Comparison of ENCODE assay signal across 1 cellular context in the genomic region with DNA sequence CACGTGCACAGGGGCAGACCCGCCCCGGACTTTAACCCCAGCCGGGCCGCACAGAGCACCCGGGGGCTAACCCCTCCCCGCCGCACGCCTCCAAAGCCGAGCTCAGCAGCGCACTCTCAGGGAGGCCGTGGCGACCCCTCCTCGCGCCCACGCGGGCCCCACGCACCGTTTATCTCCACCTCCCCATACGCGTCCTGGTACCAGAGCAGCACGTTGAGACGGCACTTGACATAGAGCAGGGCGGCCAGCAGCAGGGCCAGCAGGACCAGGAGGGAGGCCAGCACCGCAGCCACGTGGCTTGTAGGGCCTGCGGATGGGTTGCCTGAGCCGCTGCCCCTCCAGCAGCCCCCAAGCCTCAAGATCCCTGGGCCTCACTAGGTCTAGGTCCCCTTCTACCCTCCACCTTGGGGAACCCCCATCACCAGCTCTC.
TF ChIP-seq lines count a peak whose summit lies in the region.

No MANE protein-coding gene starts in this region.

TF ChIP-seq in H1, 55 proteins besides CTCF, POLR2A, EP300 and RAD21:
- TF ChIP-seq BRCA1 (IDR thresholded peaks at IDR 0.05; ENCODE audit: low read depth, low read length) (no peak), HDAC2 (IDR thresholded peaks at IDR 0.05; ENCODE audit: borderline replicate concordance in 1 of 2, low read depth in 2 of 2, low read length in 2 of 2) (no peak)
- TF ChIP-seq, protein P1, sequence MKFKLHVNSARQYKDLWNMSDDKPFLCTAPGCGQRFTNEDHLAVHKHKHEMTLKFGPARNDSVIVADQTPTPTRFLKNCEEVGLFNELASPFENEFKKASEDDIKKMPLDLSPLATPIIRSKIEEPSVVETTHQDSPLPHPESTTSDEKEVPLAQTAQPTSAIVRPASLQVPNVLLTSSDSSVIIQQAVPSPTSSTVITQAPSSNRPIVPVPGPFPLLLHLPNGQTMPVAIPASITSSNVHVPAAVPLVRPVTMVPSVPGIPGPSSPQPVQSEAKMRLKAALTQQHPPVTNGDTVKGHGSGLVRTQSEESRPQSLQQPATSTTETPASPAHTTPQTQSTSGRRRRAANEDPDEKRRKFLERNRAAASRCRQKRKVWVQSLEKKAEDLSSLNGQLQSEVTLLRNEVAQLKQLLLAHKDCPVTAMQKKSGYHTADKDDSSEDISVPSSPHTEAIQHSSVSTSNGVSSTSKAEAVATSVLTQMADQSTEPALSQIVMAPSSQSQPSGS (IDR thresholded peaks at IDR 0.05; ENCODE audit: low read length): 0 out of 2 replicates have a peak, but pooled peaks have one; percentile 28
- TF ChIP-seq, protein P2, sequence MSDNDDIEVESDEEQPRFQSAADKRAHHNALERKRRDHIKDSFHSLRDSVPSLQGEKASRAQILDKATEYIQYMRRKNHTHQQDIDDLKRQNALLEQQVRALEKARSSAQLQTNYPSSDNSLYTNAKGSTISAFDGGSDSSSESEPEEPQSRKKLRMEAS (IDR thresholded peaks at IDR 0.05): peak; percentile 2; the same call in 1 of the 2 replicates
